ENCODE assay signal across 8 cellular contexts in the genomic region with DNA sequence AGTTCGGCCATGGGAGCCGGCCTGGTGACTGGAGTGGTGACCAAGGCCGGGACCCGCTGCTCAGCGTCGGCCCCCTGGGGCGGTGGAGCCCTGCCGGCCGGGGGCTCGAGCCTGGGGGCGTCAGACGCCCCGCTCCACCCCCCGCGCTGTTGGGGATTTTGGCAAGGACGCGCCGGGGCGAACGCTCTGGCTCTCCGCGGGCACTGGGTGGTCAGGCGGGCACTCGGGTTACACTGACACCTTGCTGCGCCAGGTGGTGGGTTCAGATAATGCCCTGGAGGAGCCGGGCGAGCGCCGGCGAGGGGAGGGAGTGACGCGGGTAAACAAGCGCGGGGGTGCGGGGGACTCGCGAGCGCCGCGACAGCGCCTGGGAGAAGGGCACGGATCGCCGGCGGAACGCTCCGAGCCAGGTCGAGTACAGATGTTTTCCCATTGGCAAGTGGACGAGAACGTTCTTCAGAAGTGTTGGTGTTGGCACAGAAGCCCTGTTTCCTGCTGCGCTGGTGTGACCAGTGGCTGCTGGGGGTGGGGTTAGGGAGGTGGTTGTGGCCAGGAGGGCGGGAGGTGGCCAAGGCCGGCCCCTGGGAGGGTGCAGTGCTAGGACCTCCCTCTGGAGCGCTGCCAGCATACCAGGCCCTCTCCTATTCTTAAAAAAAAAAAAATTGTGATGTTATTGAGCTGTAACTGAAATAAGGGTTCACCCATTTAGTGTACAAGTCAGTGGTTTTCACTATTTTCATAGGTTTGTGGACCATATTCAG. TPM values are rescaled to one million over a fixed set of nuclear protein-coding genes. Genes with fewer than 3 reads are reported as not detected.
DNase-seq lines count a peak whose midpoint lies in the region; ATAC-seq and TF ChIP-seq lines count a peak whose summit lies in the region.

No MANE protein-coding gene starts in this region.

- under 1% methylated on average over 54 of the region's 54 CpGs for WGBS in liver

- peak; percentile 27 to 44 for TF ChIP-seq RAD21 in liver (IDR thresholded peaks at IDR 0.05)

- no peaks in the 10 kb centered on the region for H3K9me3 ChIP-seq in liver (ENCODE audit: control insufficient read depth in 4 of 4, low read length in 3 of 4)

- peak overlapping the region; percentile 94 to 99 for H3K27ac ChIP-seq in liver (ENCODE audit: low read depth in 1 of 2, low read length in 2 of 2)

- H3K9ac ChIP-seq in liver (ENCODE audit: low read depth in 1 of 2, low read length in 2 of 2), result peak overlapping the region; percentile 68 to 98

- peak; percentile 52 for ATAC-seq in HG03175 (IDR thresholded peaks at IDR 0.05; ENCODE audit: unreplicated experiment)

- TF ChIP-seq CTCF in AG10803 (conservative IDR thresholded peaks at IDR 0.05; ENCODE audit: low read length), result no peak; the same call in 1 of the 2 replicates
- TF ChIP-seq CTCF in liver (IDR thresholded peaks at IDR 0.05; ENCODE audit: low read depth, low read length, missing input control), result peak; percentile 16

- in situ Hi-C loops in GM18951 (cut with MboI; ENCODE audit: low sequenced_read_pairs, unreplicated experiment), result no loop called here

- H3K4me1 ChIP-seq in liver (ENCODE audit: control insufficient read depth in 4 of 4, insufficient read depth in 4 of 4, low read length in 3 of 4), result peaks cover 30 to 78% (median 54%) of the 10 kb centered on the region in 4 donors

- DNase-seq in AG10803 (ENCODE audit: low read depth), result peak; percentile 95
- DNase-seq in NCI-H510A treated with DMSO at 0.1 percent for 48 hours (lab: John Stamatoyannopoulos, UW), result peak; percentile 60
- peak; percentile 72 to 75 for DNase-seq in activated CD4-positive, alpha-beta T cell treated with anti-CD3 and anti-CD28 coated beads, Interleukin-2, amount 50 U/mL, for 4 hours
- DNase-seq in dermis microvascular lymphatic vessel endothelial cell (ENCODE audit: low read depth in 2 of 2), result peak; percentile 94 to 95
- peak; percentile 78 to 80 for DNase-seq in stimulated activated CD4-positive, alpha-beta T cell treated with anti-CD3 and anti-CD28 coated beads, Interleukin-2, amount 100 ng/mL, for 48 hours

- H3K36me3 ChIP-seq in liver (ENCODE audit: control insufficient read depth in 4 of 4, insufficient read depth in 3 of 4, low read depth in 1 of 4, low read length in 3 of 4), result peaks cover 12 to 26% (median 25%) of the 10 kb centered on the region in 4 donors

- H3K4me3 ChIP-seq in AG10803 (ENCODE audit: low read length) (peak overlapping the region; percentile 84), liver (ENCODE audit: low read depth in 1 of 3, low read length in 3 of 3) (peak overlapping the region; percentile 64 to 92 (median 80))

- TF ChIP-seq POLR2A in GM18951 (IDR thresholded peaks at IDR 0.05; ENCODE audit: extremely low read depth, insufficient read depth, insufficient read length), result peak; percentile 63

- H3K27me3 ChIP-seq in liver (ENCODE audit: control insufficient read depth in 4 of 4, insufficient read depth in 4 of 4, low read length in 3 of 4), result no peaks in the 10 kb centered on the region

TF ChIP-seq in liver, 16 proteins besides CTCF, POLR2A, EP300 and RAD21:
- TF ChIP-seq, protein P1, sequence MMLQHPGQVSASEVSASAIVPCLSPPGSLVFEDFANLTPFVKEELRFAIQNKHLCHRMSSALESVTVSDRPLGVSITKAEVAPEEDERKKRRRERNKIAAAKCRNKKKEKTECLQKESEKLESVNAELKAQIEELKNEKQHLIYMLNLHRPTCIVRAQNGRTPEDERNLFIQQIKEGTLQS (IDR thresholded peaks at IDR 0.05), result no peak
- peak; percentile 93 for TF ChIP-seq YY1 (IDR thresholded peaks at IDR 0.05)
- TF ChIP-seq SP1 (IDR thresholded peaks at IDR 0.05), result peak; percentile 79
- peak in 1 of 2 donors; percentile 41 for TF ChIP-seq EGR1 (IDR thresholded peaks at IDR 0.05; ENCODE audit: low read depth in 2 of 2)
- peak; percentile 63 for TF ChIP-seq NR2F2 (IDR thresholded peaks at IDR 0.05)
- TF ChIP-seq, protein P2, sequence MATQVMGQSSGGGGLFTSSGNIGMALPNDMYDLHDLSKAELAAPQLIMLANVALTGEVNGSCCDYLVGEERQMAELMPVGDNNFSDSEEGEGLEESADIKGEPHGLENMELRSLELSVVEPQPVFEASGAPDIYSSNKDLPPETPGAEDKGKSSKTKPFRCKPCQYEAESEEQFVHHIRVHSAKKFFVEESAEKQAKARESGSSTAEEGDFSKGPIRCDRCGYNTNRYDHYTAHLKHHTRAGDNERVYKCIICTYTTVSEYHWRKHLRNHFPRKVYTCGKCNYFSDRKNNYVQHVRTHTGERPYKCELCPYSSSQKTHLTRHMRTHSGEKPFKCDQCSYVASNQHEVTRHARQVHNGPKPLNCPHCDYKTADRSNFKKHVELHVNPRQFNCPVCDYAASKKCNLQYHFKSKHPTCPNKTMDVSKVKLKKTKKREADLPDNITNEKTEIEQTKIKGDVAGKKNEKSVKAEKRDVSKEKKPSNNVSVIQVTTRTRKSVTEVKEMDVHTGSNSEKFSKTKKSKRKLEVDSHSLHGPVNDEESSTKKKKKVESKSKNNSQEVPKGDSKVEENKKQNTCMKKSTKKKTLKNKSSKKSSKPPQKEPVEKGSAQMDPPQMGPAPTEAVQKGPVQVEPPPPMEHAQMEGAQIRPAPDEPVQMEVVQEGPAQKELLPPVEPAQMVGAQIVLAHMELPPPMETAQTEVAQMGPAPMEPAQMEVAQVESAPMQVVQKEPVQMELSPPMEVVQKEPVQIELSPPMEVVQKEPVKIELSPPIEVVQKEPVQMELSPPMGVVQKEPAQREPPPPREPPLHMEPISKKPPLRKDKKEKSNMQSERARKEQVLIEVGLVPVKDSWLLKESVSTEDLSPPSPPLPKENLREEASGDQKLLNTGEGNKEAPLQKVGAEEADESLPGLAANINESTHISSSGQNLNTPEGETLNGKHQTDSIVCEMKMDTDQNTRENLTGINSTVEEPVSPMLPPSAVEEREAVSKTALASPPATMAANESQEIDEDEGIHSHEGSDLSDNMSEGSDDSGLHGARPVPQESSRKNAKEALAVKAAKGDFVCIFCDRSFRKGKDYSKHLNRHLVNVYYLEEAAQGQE (IDR thresholded peaks at IDR 0.05), result peak; percentile 84
- TF ChIP-seq TAF1 (conservative IDR thresholded peaks at IDR 0.05), result peak; percentile 85
- peak in 1 of 2 donors; percentile 25 for TF ChIP-seq JUND (IDR thresholded peaks at IDR 0.05)
- TF ChIP-seq HNF4G (IDR thresholded peaks at IDR 0.05), result no peak
- no peak for TF ChIP-seq FOXA2 (IDR thresholded peaks at IDR 0.05)
- TF ChIP-seq FOXA1 (IDR thresholded peaks at IDR 0.05), result no peak
- TF ChIP-seq GABPA (IDR thresholded peaks at IDR 0.05 in 1 of 2, conservative IDR thresholded peaks at IDR 0.05 in 1 of 2), result peak in 1 of 2 donors; percentile 18
- peak; percentile 29 to 41 for TF ChIP-seq HNF4A (conservative IDR thresholded peaks at IDR 0.05)
- TF ChIP-seq RXRA (IDR thresholded peaks at IDR 0.05), result peak; percentile 66 to 74
- TF ChIP-seq, protein P3, sequence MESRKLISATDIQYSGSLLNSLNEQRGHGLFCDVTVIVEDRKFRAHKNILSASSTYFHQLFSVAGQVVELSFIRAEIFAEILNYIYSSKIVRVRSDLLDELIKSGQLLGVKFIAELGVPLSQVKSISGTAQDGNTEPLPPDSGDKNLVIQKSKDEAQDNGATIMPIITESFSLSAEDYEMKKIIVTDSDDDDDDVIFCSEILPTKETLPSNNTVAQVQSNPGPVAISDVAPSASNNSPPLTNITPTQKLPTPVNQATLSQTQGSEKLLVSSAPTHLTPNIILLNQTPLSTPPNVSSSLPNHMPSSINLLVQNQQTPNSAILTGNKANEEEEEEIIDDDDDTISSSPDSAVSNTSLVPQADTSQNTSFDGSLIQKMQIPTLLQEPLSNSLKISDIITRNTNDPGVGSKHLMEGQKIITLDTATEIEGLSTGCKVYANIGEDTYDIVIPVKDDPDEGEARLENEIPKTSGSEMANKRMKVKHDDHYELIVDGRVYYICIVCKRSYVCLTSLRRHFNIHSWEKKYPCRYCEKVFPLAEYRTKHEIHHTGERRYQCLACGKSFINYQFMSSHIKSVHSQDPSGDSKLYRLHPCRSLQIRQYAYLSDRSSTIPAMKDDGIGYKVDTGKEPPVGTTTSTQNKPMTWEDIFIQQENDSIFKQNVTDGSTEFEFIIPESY (IDR thresholded peaks at IDR 0.05), result no peak

RNA-seq across cellular contexts. Expression of a gene that starts 0.8 kb away (rescaled TPM):
- total RNA-seq in dermis microvascular lymphatic vessel endothelial cell, result 517 and 588 TPM in 2 replicates
- 100 to 1,000 TPM; 127 to 208 TPM for total RNA-seq in liver
- polyA plus RNA-seq in liver, result 100 to 1,000 TPM; 303 to 330 TPM

RNA-seq across cellular contexts. Expression of a gene that starts 14.8 kb away (rescaled TPM):
- total RNA-seq in dermis microvascular lymphatic vessel endothelial cell (110 and 192 TPM in 2 replicates), liver (100 to 1,000 TPM in 1 of 2 donors, 10 to 100 TPM in 1; 42.0 to 120 TPM)
- polyA plus RNA-seq in liver, result 100 to 1,000 TPM in 1 of 2 donors, 10 to 100 TPM in 1; 47.8 to 156 TPM

RNA-seq across cellular contexts. Expression of a gene that starts 27.7 kb away (rescaled TPM):
- total RNA-seq in dermis microvascular lymphatic vessel endothelial cell (0.39 and 0.63 TPM in 2 replicates), liver (1 to 10 TPM; 1.3 to 1.8 TPM)
- 1 to 10 TPM; 2.4 to 3.3 TPM for polyA plus RNA-seq in liver

RNA-seq across cellular contexts. Expression of a gene that starts 37.1 kb away (rescaled TPM):
- 4.2 and 4.8 TPM in 2 replicates for total RNA-seq in dermis microvascular lymphatic vessel endothelial cell
- 10 to 100 TPM in 1 of 2 donors, 1 to 10 TPM in 1; 5.4 to 12.0 TPM for total RNA-seq in liver
- 1 to 10 TPM; 7.1 to 7.6 TPM for polyA plus RNA-seq in liver

Comparison
In these comparisons a context has a peak if more than half of its experiments do, and no peak if none do; other contexts are left out.
1. Peak in every context shown above with its lines: DNase-seq, ATAC-seq, H3K4me3 ChIP-seq and H3K27ac ChIP-seq.